In the genomic region with DNA sequence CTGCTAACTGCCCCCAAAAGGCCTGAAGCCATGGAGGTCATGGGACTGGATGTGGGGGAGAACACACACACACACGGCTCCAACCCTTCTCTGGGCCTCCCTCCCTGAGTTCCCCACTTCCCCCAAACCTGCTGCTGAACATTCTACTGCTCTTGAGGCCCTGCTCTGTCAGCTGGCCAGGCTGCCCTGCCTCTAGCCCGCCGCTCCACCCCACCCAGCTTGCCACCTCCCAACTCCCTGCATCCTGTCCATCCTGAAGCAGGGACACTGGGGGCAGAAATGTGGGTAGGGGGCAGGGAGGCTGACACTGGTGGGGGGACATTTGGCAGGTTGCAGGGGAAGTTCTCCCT, we compare ENCODE assay signal across 14 cellular contexts. TPM values are rescaled to one million over a fixed set of nuclear protein-coding genes. Genes with fewer than 3 reads are reported as not detected.
DNase-seq lines count a peak whose midpoint lies in the region; ATAC-seq and TF ChIP-seq lines count a peak whose summit lies in the region.
"Had no signal": no experiment of that assay in that cellular context is flagged by ENCODE, and none has a peak within 500 bp of the region (broad histone marks: within the 10 kb centered on the region; RNA-seq: fewer than 3 reads in every experiment).

No MANE protein-coding gene starts in this region.

- peaks cover 74 to 97% (median 84%) of the 10 kb centered on the region in 11 experiments for H3K27me3 ChIP-seq in BLaER1 treated with 17β-estradiol and CSF1 and Interleukin-3, amounts not matched to agents 10 nM and 100 nM
- peaks cover 3% of the 10 kb centered on the region for H3K27me3 ChIP-seq in Caco-2 (replicated peaks; ENCODE audit: control insufficient read depth, insufficient read depth, low read length)
- H3K27me3 ChIP-seq in ascending aorta: peaks cover 10% of the 10 kb centered on the region
- peaks cover 15 to 99% (median 70%) of the 10 kb centered on the region in 3 donors for H3K27me3 ChIP-seq in stomach

- H3K4me1 ChIP-seq in BLaER1 treated with 17β-estradiol and CSF1 and Interleukin-3, amounts not matched to agents 10 nM and 100 nM: peaks cover 8 to 30% (median 19%) of the 10 kb centered on the region in 10 experiments; a peak in 18 of 20 replicates
- H3K4me1 ChIP-seq in Caco-2 (peaks cover 17% of the 10 kb centered on the region; the same call in 1 of the 2 replicates), ascending aorta (peaks cover 8 to 10% of the 10 kb centered on the region in 2 donors), stomach (peaks cover 14 to 24% (median 20%) of the 10 kb centered on the region in 4 donors)

- intact Hi-C loops in Caco-2 (cut with micrococcal nuclease; ENCODE audit: unreplicated experiment): no loop called here
- intact Hi-C loops in ascending aorta (cut with DNase I): no loop called here
- intact Hi-C loops in stomach (cut with DNase I; ENCODE audit: low total_unique reads): no loop called here

- no peak for ATAC-seq in activated T-helper 17 cell treated with anti-CD3 and anti-CD28 coated beads, Interleukin-2, amount 50 U/mL, for 72 hours (replicated peaks)
- ATAC-seq: SK-N-SH treated with all-trans-retinoic acid at 6 μM for 48 hours had no signal

- H3K4me1 Mint-ChIP-seq in Caco-2 (ENCODE audit: low read depth, unreplicated experiment) (no peaks in the 10 kb centered on the region), mesothelial cell of epicardium (peaks cover 32% of the 10 kb centered on the region)
- no peaks in the 10 kb centered on the region for H3K4me1 Mint-ChIP-seq in activated T-helper 17 cell treated with anti-CD3 and anti-CD28 coated beads, Interleukin-2, amount 50 U/mL, for 72 hours

- no TSS peak for BruUV-seq in Caco-2 (replicated peaks; lab: Mats Ljungman, UMichigan)

- no peak overlapping the region for H3K27ac Mint-ChIP-seq in Caco-2 (ENCODE audit: unreplicated experiment)
- H3K27ac Mint-ChIP-seq in activated T-helper 17 cell treated with anti-CD3 and anti-CD28 coated beads, Interleukin-2, amount 50 U/mL, for 72 hours: no peak overlapping the region
- no peak overlapping the region for H3K27ac Mint-ChIP-seq in mesothelial cell of epicardium
- H3K27ac Mint-ChIP-seq: stimulated activated naive CD8-positive, alpha-beta T cell treated with anti-CD3 and anti-CD28 coated beads, Interleukin-15, amount 100 ng/mL, for 72 hours had no signal

- POLR2A ChIA-PET in Caco-2 (lab: Charles Lee): no interaction called here

- no peaks in the 10 kb centered on the region for H3K36me3 ChIP-seq in BLaER1 treated with 17β-estradiol and CSF1 and Interleukin-3, amounts not matched to agents 10 nM and 100 nM
- no peaks in the 10 kb centered on the region for H3K36me3 ChIP-seq in Caco-2 (ENCODE audit: control insufficient read depth, insufficient read depth, low read length)
- H3K36me3 ChIP-seq in ascending aorta: no peaks in the 10 kb centered on the region
- no peaks in the 10 kb centered on the region for H3K36me3 ChIP-seq in stomach

- no peaks in the 10 kb centered on the region for H3K9me3 Mint-ChIP-seq in Caco-2 (ENCODE audit: unreplicated experiment)
- H3K9me3 Mint-ChIP-seq in activated T-helper 17 cell treated with anti-CD3 and anti-CD28 coated beads, Interleukin-2, amount 50 U/mL, for 72 hours: no peaks in the 10 kb centered on the region
- no peaks in the 10 kb centered on the region for H3K9me3 Mint-ChIP-seq in mesothelial cell of epicardium
- H3K9me3 Mint-ChIP-seq: stimulated activated naive CD8-positive, alpha-beta T cell treated with anti-CD3 and anti-CD28 coated beads, Interleukin-15, amount 100 ng/mL, for 72 hours had no signal

- no peaks in the 10 kb centered on the region for H3K9me3 ChIP-seq in BLaER1 treated with 17β-estradiol and CSF1 and Interleukin-3, amounts not matched to agents 10 nM and 100 nM (replicated peaks in 1 of 11)
- H3K9me3 ChIP-seq in Caco-2 (no peaks in the 10 kb centered on the region), ascending aorta (no peaks in the 10 kb centered on the region), stomach (no peaks in the 10 kb centered on the region)

- H3K4me3 Mint-ChIP-seq in Caco-2 (ENCODE audit: unreplicated experiment): peak overlapping the region; percentile 64
- peak overlapping the region; percentile 57 for H3K4me3 Mint-ChIP-seq in activated T-helper 17 cell treated with anti-CD3 and anti-CD28 coated beads, Interleukin-2, amount 50 U/mL, for 72 hours
- peak overlapping the region; percentile 71 for H3K4me3 Mint-ChIP-seq in mesothelial cell of epicardium

- no peak overlapping the region for H3K27ac ChIP-seq in BLaER1 treated with 17β-estradiol and CSF1 and Interleukin-3, amounts not matched to agents 10 nM and 100 nM
- no peak overlapping the region for H3K27ac ChIP-seq in ascending aorta
- H3K27ac ChIP-seq in stomach: no peak overlapping the region
- H3K27ac ChIP-seq: VCaP had no signal

- no peak for TF ChIP-seq EP300 in stomach (IDR thresholded peaks at IDR 0.05)

- no peak overlapping the region for H3K9ac ChIP-seq in BLaER1 treated with 17β-estradiol and CSF1 and Interleukin-3, amounts not matched to agents 10 nM and 100 nM

- H4K20me1 ChIP-seq in BLaER1 treated with 17β-estradiol and CSF1 and Interleukin-3, amounts not matched to agents 10 nM and 100 nM: peaks cover 0 to 78% (median 18%) of the 10 kb centered on the region in 11 experiments; a peak in 15 of 22 replicates

- TF ChIP-seq POLR2A in stomach (IDR thresholded peaks at IDR 0.05): no peak

- H3K4me3 ChIP-seq in BLaER1 treated with 17β-estradiol and CSF1 and Interleukin-3, amounts not matched to agents 10 nM and 100 nM: peak overlapping the region in 1 of 10 experiments; percentile 72; a peak in 1 of 20 replicates
- H3K4me3 ChIP-seq in Caco-2 (ENCODE audit: low read depth, low read length): no peak overlapping the region
- H3K4me3 ChIP-seq in ascending aorta: no peak overlapping the region
- H3K4me3 ChIP-seq in stomach: no peak overlapping the region

- peak overlapping the region in 10 of 11 experiments; percentile 84 to 97 (median 94); a peak in 15 of 22 replicates for H3K4me2 ChIP-seq in BLaER1 treated with 17β-estradiol and CSF1 and Interleukin-3, amounts not matched to agents 10 nM and 100 nM

- H3K36me3 Mint-ChIP-seq in Caco-2 (ENCODE audit: insufficient read depth, unreplicated experiment) (peaks cover 9% of the 10 kb centered on the region), mesothelial cell of epicardium (no peaks in the 10 kb centered on the region)
- peaks cover 8% of the 10 kb centered on the region for H3K36me3 Mint-ChIP-seq in activated T-helper 17 cell treated with anti-CD3 and anti-CD28 coated beads, Interleukin-2, amount 50 U/mL, for 72 hours (ENCODE audit: low read depth)

- CTCF ChIA-PET in Caco-2 (lab: Charles Lee): no interaction called here

- H3K27me3 Mint-ChIP-seq in Caco-2 (ENCODE audit: insufficient read depth, unreplicated experiment) (peaks cover 19% of the 10 kb centered on the region), mesothelial cell of epicardium (ENCODE audit: low read depth) (peaks cover 53% of the 10 kb centered on the region)
- peaks cover 50% of the 10 kb centered on the region for H3K27me3 Mint-ChIP-seq in activated T-helper 17 cell treated with anti-CD3 and anti-CD28 coated beads, Interleukin-2, amount 50 U/mL, for 72 hours

- TF ChIP-seq CTCF in Caco-2 (IDR thresholded peaks at IDR 0.05; ENCODE audit: insufficient read depth in 1 of 2, low read depth in 1 of 2, low read length in 1 of 2, severe bottlenecking in 1 of 2, unreplicated experiment in 1 of 2): no peak
- no peak for TF ChIP-seq CTCF in mesothelial cell of epicardium (IDR thresholded peaks at IDR 0.05; ENCODE audit: unreplicated experiment)
- TF ChIP-seq CTCF in ascending aorta (IDR thresholded peaks at IDR 0.05): no peak
- no peak for TF ChIP-seq CTCF in stomach (IDR thresholded peaks at IDR 0.05)

- DNase-seq in Caco-2: no peak
- no peak for DNase-seq in mesothelial cell of epicardium (ENCODE audit: low spot score in 2 of 2, unreplicated experiment in 2 of 2)
- DNase-seq in ascending aorta (ENCODE audit: low spot score in 2 of 2): no peak
- DNase-seq in activated effector memory CD4-positive, alpha-beta T cell treated with Interleukin-2 at 50 U/mL for 16 hours: no peak
- DNase-seq in stomach: no peak
- DNase-seq: aorta; GDM1; GOT3; kidney glomerular epithelial cell; stimulated activated naive CD8-positive, alpha-beta T cell treated with anti-CD3 and anti-CD28 coated beads, Interleukin-15, amount 100 ng/mL, for 72 hours had no signal

- WGBS in stomach, 5 donors: 50 to 96% (median 60%) methylated on average over 3 of the region's 3 CpGs

RNA-seq across cellular contexts. Expression of gene KCNJ4, which starts 1.0 kb away (rescaled TPM):
- total RNA-seq in Caco-2 (2022) (0.14 and 0.27 TPM in 2 replicates), mesothelial cell of epicardium (2.5 to 2.8 TPM (median 2.6 TPM) in 3 replicates), ascending aorta (not detected), stomach (not detected)
- not detected for total RNA-seq in activated T-helper 17 cell treated with anti-CD3 and anti-CD28 coated beads, Interleukin-2, amount 50 U/mL, for 72 hours
- not detected for polyA plus RNA-seq in stomach
- total RNA-seq: aorta had no signal
- polyA plus RNA-seq: aorta had no signal

RNA-seq across cellular contexts. Expression of gene KDELR3, which starts 13.9 kb away (rescaled TPM):
- 13.4 and 18.2 TPM in 2 replicates for total RNA-seq in Caco-2 (2022)
- under 1 TPM; 0.32 to 0.40 TPM for total RNA-seq in activated T-helper 17 cell treated with anti-CD3 and anti-CD28 coated beads, Interleukin-2, amount 50 U/mL, for 72 hours
- 14.5 to 15.6 TPM (median 14.6 TPM) in 3 replicates for total RNA-seq in mesothelial cell of epicardium
- total RNA-seq in ascending aorta: 11.8 TPM
- 10 to 100 TPM in 3 of 5 donors, 1 to 10 TPM in 1, not detected in 1; 3.6 to 30.7 (median 11.6) TPM for total RNA-seq in stomach
- polyA plus RNA-seq in stomach: 10 to 100 TPM in 1 of 3 donors, 1 to 10 TPM in 2; 6.4 to 12.8 (median 6.8) TPM

RNA-seq across cellular contexts. Expression of gene DDX17, which starts 52.1 kb away (rescaled TPM):
- 359 and 367 TPM in 2 replicates for total RNA-seq in Caco-2 (2022)
- 100 to 1,000 TPM; 373 to 600 TPM for total RNA-seq in activated T-helper 17 cell treated with anti-CD3 and anti-CD28 coated beads, Interleukin-2, amount 50 U/mL, for 72 hours
- total RNA-seq in mesothelial cell of epicardium: 694 to 717 TPM (median 708 TPM) in 3 replicates
- 837 TPM for total RNA-seq in ascending aorta
- total RNA-seq in stomach: 1,000 to 10,000 TPM in 2 of 5 donors, 100 to 1,000 TPM in 3; 485 to 4,611 (median 706) TPM
- polyA plus RNA-seq in stomach: 100 to 1,000 TPM in 1 of 3 donors, 10 to 100 TPM in 2; 59.5 to 133 (median 79.3) TPM
